Comparison of ENCODE assay signal across 25 cellular contexts in genomic region chr19:44817725-44818469, GRCh38. TPM values are rescaled to one million over a fixed set of nuclear protein-coding genes. Genes with fewer than 3 reads are reported as not detected.
DNase-seq lines count a peak whose midpoint lies in the region; ATAC-seq, FAIRE-seq and TF ChIP-seq lines count a peak whose summit lies in the region.
"Had no signal": no experiment of that assay in that cellular context is flagged by ENCODE, and none has a peak within 500 bp of the region (broad histone marks: within the 10 kb centered on the region; RNA-seq: fewer than 3 reads in every experiment).

No MANE protein-coding gene starts in this region.

- no peak for TF ChIP-seq RAD21 in K562 (CRISPR knock-in tag; conservative IDR thresholded peaks at IDR 0.05 in 1 of 2, IDR thresholded peaks at IDR 0.05 in 1 of 2)

- in situ Hi-C loops in GM13977 (cut with MboI; ENCODE audit: low pct_unique_long_range_greater_than_20kb, low sequenced_read_pairs, unreplicated experiment) (no loop called here), K562 (cut with MboI) (no loop called here)

- POLR2A ChIA-PET in K562 (lab: Yijun Ruan, JAX), result no interaction called here

- ATAC-seq in K562, result peak; percentile 24; the same call in 2 of the 3 replicates
- peak in 1 of 4 donors; percentile 46 for ATAC-seq in right lobe of liver
- no peak for ATAC-seq in GM19395 (IDR thresholded peaks at IDR 0.05; ENCODE audit: unreplicated experiment)
- no peak for ATAC-seq in GM19328 (IDR thresholded peaks at IDR 0.05; ENCODE audit: unreplicated experiment)
- ATAC-seq: GM12878, Panc1 had no signal

- H4K20me1 ChIP-seq in K562 (replicated peaks; ENCODE audit: control insufficient read depth, insufficient read depth, low read length), result no peaks in the 10 kb centered on the region

- no peaks in the 10 kb centered on the region for H3K36me3 ChIP-seq in K562 (ENCODE audit: control insufficient read depth, insufficient read depth, low read length)
- no peaks in the 10 kb centered on the region for H3K36me3 ChIP-seq in right lobe of liver
- H3K36me3 ChIP-seq in thyroid gland, result peaks cover 19% of the 10 kb centered on the region in 2 donors
- peaks cover 10% of the 10 kb centered on the region for H3K36me3 ChIP-seq in H7 (replicated peaks; ENCODE audit: control insufficient read depth, insufficient read depth, low read length)

- no peak for TF ChIP-seq EP300 in K562 (IDR thresholded peaks at IDR 0.05; ENCODE audit: low read length)

- WGBS in K562 (ENCODE audit: insufficient coverage, low coverage, missing lambda C conversion rate), result 13% methylated on average over 8 of the region's 8 CpGs
- WGBS in right lobe of liver (ENCODE audit: insufficient coverage, low coverage, low lambda C conversion rate, missing lambda C conversion rate), result 92% methylated on average over 2 of the region's 8 CpGs
- 68 to 86% methylated on average over 8 of the region's 8 CpGs for WGBS in thyroid gland, 2 donors

- H3K9me1 ChIP-seq in K562 (ENCODE audit: control insufficient read depth, insufficient read depth, low read length), result no peaks in the 10 kb centered on the region

- no TSS peak for BruUV-seq in K562 (replicated peaks; lab: Mats Ljungman, UMichigan)

- no peak overlapping the region for H3K4me2 ChIP-seq in K562 (ENCODE audit: insufficient read depth, low read length)
- H3K4me2 ChIP-seq: KMS-11 had no signal

- no peaks in the 10 kb centered on the region for H3K79me2 ChIP-seq in K562 (ENCODE audit: control insufficient read depth, insufficient read depth, low read length)

- TF ChIP-seq CTCF in GM13977 (IDR thresholded peaks at IDR 0.05; ENCODE audit: extremely low read depth, insufficient read depth, missing control alignments), result no peak
- TF ChIP-seq CTCF in K562 (IDR thresholded peaks at IDR 0.05 in 2 of 3, conservative IDR thresholded peaks at IDR 0.05 in 1 of 3; ENCODE audit: insufficient read depth in 2 of 3, low read depth in 1 of 3, low read length in 3 of 3), result no peak
- TF ChIP-seq CTCF in right lobe of liver (IDR thresholded peaks at IDR 0.05), result no peak
- no peak for TF ChIP-seq CTCF in thyroid gland (IDR thresholded peaks at IDR 0.05)

- H3K4me3 ChIP-seq in K562, result no peak overlapping the region
- H3K4me3 ChIP-seq in right lobe of liver, result no peak overlapping the region
- H3K4me3 ChIP-seq in thyroid gland (replicated peaks in 1 of 3), result no peak overlapping the region
- no peak overlapping the region for H3K4me3 ChIP-seq in H7 (ENCODE audit: insufficient read depth, low read depth, low read length)
- H3K4me3 ChIP-seq: GM12878 had no signal

- no peak for FAIRE-seq in K562 (lab: Jason Lieb, UNC)
- FAIRE-seq: GM12878, H54, HTR-8/SVneo had no signal

- H3K27me3 ChIP-seq in K562 (ENCODE audit: control insufficient read depth in 2 of 2, insufficient read depth in 2 of 2, low read length in 2 of 2) (peaks cover 24 to 35% of the 10 kb centered on the region in 2 experiments; a peak in 3 of 5 replicates), right lobe of liver (no peaks in the 10 kb centered on the region), thyroid gland (no peaks in the 10 kb centered on the region), H7 (ENCODE audit: control insufficient read depth, insufficient read depth, low read length) (no peaks in the 10 kb centered on the region)

- DNase-seq in GM13977 (ENCODE audit: low spot score) (peak; percentile 20), K562 (ENCODE audit: extremely low read depth in 1 of 4, low spot score in 3 of 4) (peak in 2 of 4 experiments; percentile 17 to 23), right lobe of liver (peak in 2 of 3 donors; percentile 58 to 66), thyroid gland (peak; percentile 42 to 54), H7 (no peak)
- DNase-seq: DMS79, EL, GDM1, IMR-90, MM.1S, NCI-H2029, NCI-H2227 treated with DMSO at 0.1 percent for 48 hours, NCI-H526 treated with DMSO at 0.1 percent for 48 hours, SHP77 treated with DMSO at 0.1 percent for 48 hours had no signal

- no peak overlapping the region for H3K9ac ChIP-seq in K562 (ENCODE audit: insufficient read depth in 1 of 2, low read depth in 2 of 2, low read length in 2 of 2)
- H3K9ac ChIP-seq: KMS-11 had no signal

- CTCF ChIA-PET in K562 (lab: Yijun Ruan, JAX; ENCODE audit: low intra/inter-chr PET ratio), result no interaction called here

- intact Hi-C loops in K562 (cut with micrococcal nuclease) (no loop called here), right lobe of liver (cut with DNase I) (no loop called here), thyroid gland (cut with DNase I) (no loop called here)

- H3K27ac ChIP-seq in K562 (ENCODE audit: extremely low read depth, low read depth, low read length) (no peak overlapping the region), right lobe of liver (no peak overlapping the region), thyroid gland (no peak overlapping the region)
- H3K27ac ChIP-seq: KMS-11 had no signal

- H3K4me1 ChIP-seq in K562 (replicated peaks in 1 of 2; ENCODE audit: control insufficient read depth in 2 of 2, insufficient read depth in 2 of 2, low read length in 2 of 2), result peaks cover 0 to 35% of the 10 kb centered on the region in 2 experiments; a peak in 2 of 5 replicates
- peaks cover 0 to 9% (median 4%) of the 10 kb centered on the region in 4 donors for H3K4me1 ChIP-seq in right lobe of liver
- peaks cover 0 to 7% of the 10 kb centered on the region in 2 donors for H3K4me1 ChIP-seq in thyroid gland

- H3K9me3 ChIP-seq in K562 (replicated peaks; ENCODE audit: control insufficient read depth, insufficient read depth, low read depth, low read length), result no peaks in the 10 kb centered on the region
- H3K9me3 ChIP-seq in right lobe of liver, result no peaks in the 10 kb centered on the region
- H3K9me3 ChIP-seq in thyroid gland, result no peaks in the 10 kb centered on the region

- TF ChIP-seq POLR2A in K562 (conservative IDR thresholded peaks at IDR 0.05) (no peak), right lobe of liver (IDR thresholded peaks at IDR 0.05) (no peak), thyroid gland (IDR thresholded peaks at IDR 0.05) (no peak)

- H2AFZ ChIP-seq in K562 (ENCODE audit: low read depth, low read length), result no peak overlapping the region

RNA-seq across cellular contexts. Expression of gene BCAM, which starts 9.0 kb away (rescaled TPM):
- total RNA-seq in K562 (2011; cell fraction: chromatin; rRNA removed; ENCODE audit: low replicate concordance), result 3.4 and 9.2 TPM in 2 replicates
- 3.7 and 5.5 TPM in 2 replicates for total RNA-seq in K562 (2011; cell fraction: nucleolus; rRNA removed)
- total RNA-seq in K562 (2011; cell fraction: nucleoplasm; rRNA removed), result 3.0 and 4.9 TPM in 2 replicates
- total RNA-seq in K562 (2014; rRNA removed) (0.14 and 0.41 TPM in 2 replicates), K562 (2014; rRNA removed; fragmentation: Illumina TruSeq; extraction: Trizol) (0.06 and 0.07 TPM in 2 replicates), K562 (2015; rRNA removed; fragmentation: Illumina TruSeq; extraction: Trizol) (0.33 and 0.38 TPM in 2 replicates), K562 (2021) (1.3 and 1.9 TPM in 2 replicates), right lobe of liver (10 to 100 TPM; 26.5 to 48.3 (median 32.7) TPM), thyroid gland (100 to 1,000 TPM; 156 to 391 (median 285) TPM)
- polyA plus RNA-seq in K562 (2011; rRNA removed) (0.18 and 1.5 TPM in 2 replicates), K562 (2014; fragmentation: Illumina TruSeq; extraction: Trizol) (0.45 and 0.47 TPM in 2 replicates), K562 (2014; fragmentation: Nextera tagmentation; extraction: Ambion mirVana) (not detected), K562 (2014; rRNA removed) (0.76 and 1.1 TPM in 2 replicates)
- 0.31 and 0.64 TPM in 2 replicates for polyA plus RNA-seq in K562 (2011; cell fraction: cytosol; rRNA removed)
- 4.7 and 6.3 TPM in 2 replicates for polyA plus RNA-seq in K562 (2011; cell fraction: nucleus; rRNA removed)
- 1.6 and 3.8 TPM in 2 replicates for polyA plus RNA-seq in K562 (2012)
- polyA minus RNA-seq in K562 (2011; rRNA and poly(A)+ RNA removed), result 0.56 and 0.72 TPM in 2 replicates
- 2.5 and 2.6 TPM in 2 replicates for polyA minus RNA-seq in K562 (2011; cell fraction: cytosol; rRNA and poly(A)+ RNA removed)
- polyA minus RNA-seq in K562 (2011; cell fraction: nucleus; rRNA and poly(A)+ RNA removed), result 0.94 and 1.2 TPM in 2 replicates
- total RNA-seq in H7 (2014; rRNA removed; shearing (Covaris generic)), result 23.9 and 24.2 TPM in 2 replicates
- total RNA-seq: OCI-LY7 had no signal

RNA-seq across cellular contexts. Expression of gene NECTIN2, which starts 28.2 kb away (rescaled TPM):
- 51.7 and 114 TPM in 2 replicates for total RNA-seq in K562 (2011; cell fraction: chromatin; rRNA removed; ENCODE audit: low replicate concordance)
- total RNA-seq in K562 (2011; cell fraction: nucleolus; rRNA removed), result 140 and 162 TPM in 2 replicates
- total RNA-seq in K562 (2011; cell fraction: nucleoplasm; rRNA removed), result 124 and 148 TPM in 2 replicates
- 65.3 and 78.5 TPM in 2 replicates for total RNA-seq in K562 (2014; rRNA removed)
- total RNA-seq in K562 (2014; rRNA removed; fragmentation: Illumina TruSeq; extraction: Trizol), result 29.8 and 34.9 TPM in 2 replicates
- total RNA-seq in K562 (2015; rRNA removed; fragmentation: Illumina TruSeq; extraction: Trizol), result 33.8 and 36.5 TPM in 2 replicates
- total RNA-seq in K562 (2021), result 83.6 and 84.8 TPM in 2 replicates
- 32.7 and 73.0 TPM in 2 replicates for polyA plus RNA-seq in K562 (2011; rRNA removed)
- 78.1 and 87.1 TPM in 2 replicates for polyA plus RNA-seq in K562 (2011; cell fraction: cytosol; rRNA removed)
- polyA plus RNA-seq in K562 (2011; cell fraction: nucleus; rRNA removed), result 35.6 and 37.9 TPM in 2 replicates
- 76.8 and 118 TPM in 2 replicates for polyA plus RNA-seq in K562 (2012)
- polyA plus RNA-seq in K562 (2014; fragmentation: Illumina TruSeq; extraction: Trizol), result 92.7 and 94.9 TPM in 2 replicates
- 1 to 10 TPM; 3.9 to 4.9 TPM for polyA plus RNA-seq in K562 (2014; fragmentation: Nextera tagmentation; extraction: Ambion mirVana)
- polyA plus RNA-seq in K562 (2014; rRNA removed), result 41.4 and 43.6 TPM in 2 replicates
- 29.4 and 29.7 TPM in 2 replicates for polyA minus RNA-seq in K562 (2011; rRNA and poly(A)+ RNA removed)
- 43.7 and 44.6 TPM in 2 replicates for polyA minus RNA-seq in K562 (2011; cell fraction: cytosol; rRNA and poly(A)+ RNA removed)
- 9.2 and 15.6 TPM in 2 replicates for polyA minus RNA-seq in K562 (2011; cell fraction: nucleus; rRNA and poly(A)+ RNA removed)
- total RNA-seq in right lobe of liver, result 100 to 1,000 TPM in 1 of 6 experiments, 10 to 100 TPM in 5; 63.5 to 127 (median 87.4) TPM
- total RNA-seq in thyroid gland, result 100 to 1,000 TPM in 3 of 4 donors, 10 to 100 TPM in 1; 88.6 to 164 (median 117) TPM
- 152 and 207 TPM in 2 replicates for total RNA-seq in H7 (2014; rRNA removed; shearing (Covaris generic))
- total RNA-seq: OCI-LY7 had no signal

RNA-seq across cellular contexts. Expression of gene CBLC, which starts 40.2 kb away (rescaled TPM):
- total RNA-seq in K562 (2011; cell fraction: chromatin; rRNA removed; ENCODE audit: low replicate concordance), result not detected in 2 replicates
- not detected in 2 replicates for total RNA-seq in K562 (2011; cell fraction: nucleolus; rRNA removed)
- total RNA-seq in K562 (2011; cell fraction: nucleoplasm; rRNA removed), result not detected in 2 replicates
- total RNA-seq in K562 (2014; rRNA removed) (0.09 TPM in 1 of 2 replicates, not detected in the other), K562 (2014; rRNA removed; fragmentation: Illumina TruSeq; extraction: Trizol) (not detected in 2 replicates), K562 (2015; rRNA removed; fragmentation: Illumina TruSeq; extraction: Trizol) (not detected in 2 replicates), K562 (2021) (not detected in 2 replicates), right lobe of liver (10 to 100 TPM in 5 of 6 experiments, 1 to 10 TPM in 1; 9.8 to 19.4 (median 15.6) TPM), thyroid gland (1 to 10 TPM; 2.0 to 5.6 (median 3.1) TPM)
- polyA plus RNA-seq in K562 (2011; rRNA removed) (not detected in 2 replicates), K562 (2014; fragmentation: Illumina TruSeq; extraction: Trizol) (not detected in 2 replicates), K562 (2014; fragmentation: Nextera tagmentation; extraction: Ambion mirVana) (not detected), K562 (2014; rRNA removed) (not detected in 2 replicates)
- polyA plus RNA-seq in K562 (2011; cell fraction: cytosol; rRNA removed), result not detected in 2 replicates
- polyA plus RNA-seq in K562 (2011; cell fraction: nucleus; rRNA removed), result not detected in 2 replicates
- polyA plus RNA-seq in K562 (2012), result not detected in 2 replicates
- polyA minus RNA-seq in K562 (2011; rRNA and poly(A)+ RNA removed), result not detected in 2 replicates
- not detected in 2 replicates for polyA minus RNA-seq in K562 (2011; cell fraction: cytosol; rRNA and poly(A)+ RNA removed)
- not detected in 2 replicates for polyA minus RNA-seq in K562 (2011; cell fraction: nucleus; rRNA and poly(A)+ RNA removed)
- 15.3 and 16.3 TPM in 2 replicates for total RNA-seq in H7 (2014; rRNA removed; shearing (Covaris generic))
- total RNA-seq: A172, GM12878, IMR-90, NCI-H460, OCI-LY7 had no signal
- polyA plus RNA-seq: BJ, GM12878, IMR-90 had no signal
